ENCODE assay signal across 19 cellular contexts in genomic region chr15:101536875-101537405, GRCh38.
"Had no signal": no experiment of that assay in that cellular context is flagged by ENCODE, and none has a peak within 500 bp of the region (broad histone marks: within the 10 kb centered on the region; RNA-seq: fewer than 3 reads in every experiment).

No MANE protein-coding gene starts in this region.

- H3K4me3 ChIP-seq: cardiac muscle cell, dorsolateral prefrontal cortex, neural progenitor cell, ovary, psoas muscle had no signal

- H3K27me3 ChIP-seq: cardiac muscle cell, dorsolateral prefrontal cortex, neural progenitor cell, ovary had no signal

- H2AFZ ChIP-seq: neural progenitor cell had no signal

- DNase-seq: activated CD4-positive, alpha-beta T cell treated with anti-CD3 and anti-CD28 coated beads, Interleukin-2, amount 50 U/mL, for 1 hour; activated CD4-positive, CD25-positive, alpha-beta regulatory T cell treated with anti-CD3 and anti-CD28 coated beads, Interleukin-2, amount 50 U/mL, for 72 hours; activated naive CD8-positive, alpha-beta T cell treated with anti-CD3 and anti-CD28 coated beads, Interleukin-2, amount 10 ng/mL, durations not matched to agents 7 days and 5 days; activated T-cell treated with anti-CD3 and anti-CD28 coated beads for 4 hours; amygdala; dorsolateral prefrontal cortex; glutamatergic neuron; hypothalamus; naive B cell; ovary; stimulated activated CD4-positive, alpha-beta T cell treated with anti-CD3 and anti-CD28 coated beads, Interleukin-4, amount 100 ng/mL, for 4 hours; SW 1271; T-helper 2 cell had no signal

- H3K9ac ChIP-seq: neural progenitor cell had no signal

- H3K4me1 ChIP-seq: psoas muscle had no signal

- H3K36me3 ChIP-seq: cardiac muscle cell, neural progenitor cell, ovary had no signal

- H3K9me3 ChIP-seq: ovary, psoas muscle had no signal

- H3K4me2 ChIP-seq: neural progenitor cell had no signal

- H3K27ac ChIP-seq: cardiac muscle cell, neural progenitor cell, ovary, psoas muscle, VCaP had no signal

- ATAC-seq: psoas muscle; sciatic nerve; stimulated activated memory B cell treated with anti-CD40 and anti-IgM and Interleukin-4, amounts not matched to agents 10 μg/mL and 1 μg/mL and 100 μg/mL, for 72 hours had no signal
